ENCODE assay signal across 1 cellular context in the genomic region with DNA sequence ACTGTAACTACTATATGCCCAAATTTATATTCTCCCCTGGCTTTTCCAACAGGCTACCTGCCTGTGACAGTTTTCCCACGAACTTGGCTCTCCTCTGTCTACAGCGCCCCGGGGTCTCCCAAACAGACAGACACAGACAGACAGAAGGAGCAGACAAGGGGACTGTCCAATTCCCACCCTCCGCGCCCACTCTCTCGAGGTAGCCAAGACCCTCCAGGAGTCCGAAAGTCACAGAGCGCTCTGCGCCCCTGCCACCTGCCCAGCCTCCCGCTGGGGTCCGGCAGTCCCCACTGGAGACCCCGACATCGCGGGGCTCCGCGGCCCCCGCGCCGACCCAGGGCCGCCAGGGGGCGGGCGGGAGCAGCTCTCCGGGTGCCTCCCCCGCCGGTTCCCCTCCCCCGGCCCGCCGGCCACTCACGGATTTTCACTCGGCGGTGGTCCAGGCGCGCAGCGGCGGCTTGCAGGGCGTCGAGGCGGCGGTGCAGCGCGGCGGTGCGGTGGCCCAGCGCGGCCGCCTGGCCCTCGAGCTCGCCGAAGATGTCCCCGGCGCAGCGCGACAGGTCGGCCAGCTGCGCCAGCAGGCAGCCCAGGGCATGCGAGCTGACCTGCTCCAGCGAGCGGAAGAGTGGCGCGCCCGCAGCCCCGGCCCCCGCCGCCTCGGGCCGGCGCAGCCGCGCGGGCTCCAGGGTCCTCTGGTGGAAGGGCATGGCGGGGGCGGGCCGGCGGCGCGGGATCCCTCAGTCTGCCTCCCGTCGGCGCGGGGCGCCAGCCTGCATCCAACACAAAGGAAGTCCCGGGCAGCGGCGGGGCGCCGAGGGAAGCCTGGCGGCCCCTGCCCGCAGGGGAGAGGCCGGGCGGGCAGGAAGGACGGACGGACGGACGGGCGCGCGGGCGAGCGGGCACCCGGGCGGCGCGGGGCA.
TF ChIP-seq lines count a peak whose summit lies in the region.

No MANE protein-coding gene starts in this region.

TF ChIP-seq in H1, 55 proteins besides CTCF, POLR2A, EP300 and RAD21 (continued from another document):
- no peak for TF ChIP-seq EZH2 (IDR thresholded peaks at IDR 0.05; ENCODE audit: low read depth, low read length, severe bottlenecking)
- 0 out of 4 replicates have a peak, but pooled peaks of 1 of the 2 experiments have one; percentile 2 for TF ChIP-seq SIN3A (conservative IDR thresholded peaks at IDR 0.05 in 1 of 2, IDR thresholded peaks at IDR 0.05 in 1 of 2; ENCODE audit: low read depth in 1 of 2, low read length in 2 of 2)
- TF ChIP-seq HDAC2 (IDR thresholded peaks at IDR 0.05; ENCODE audit: borderline replicate concordance in 1 of 2, low read depth in 2 of 2, low read length in 2 of 2), result peak; percentile 72 to 94; a peak in 2 of 4 replicates
- TF ChIP-seq CEBPB (IDR thresholded peaks at IDR 0.05; ENCODE audit: low read depth, low read length), result no peak
- no peak for TF ChIP-seq E2F6 (IDR thresholded peaks at IDR 0.05)
- TF ChIP-seq RFX5 (IDR thresholded peaks at IDR 0.05; ENCODE audit: borderline replicate concordance, low read depth, low read length), result no peak
- no peak for TF ChIP-seq KDM5A (IDR thresholded peaks at IDR 0.05; ENCODE audit: low read length)
- TF ChIP-seq BACH1 (IDR thresholded peaks at IDR 0.05; ENCODE audit: low read length), result peak; percentile 88
- TF ChIP-seq CTBP2 (IDR thresholded peaks at IDR 0.05; ENCODE audit: borderline replicate concordance, insufficient read depth, insufficient read length, low read length), result peak; percentile 59
- no peak for TF ChIP-seq POU5F1 (IDR thresholded peaks at IDR 0.05; ENCODE audit: low read depth, low read length)
- no peak for TF ChIP-seq JUND (IDR thresholded peaks at IDR 0.05; ENCODE audit: low read length)
- no peak for TF ChIP-seq BCL11A (IDR thresholded peaks at IDR 0.05; ENCODE audit: low read depth in 2 of 2, low read length in 2 of 2)
- TF ChIP-seq NANOG (IDR thresholded peaks at IDR 0.05; ENCODE audit: insufficient read depth, low read depth, low read length, poor library complexity, severe bottlenecking), result no peak
- peak; percentile 62 for TF ChIP-seq KDM4A (IDR thresholded peaks at IDR 0.05; ENCODE audit: low read depth, low read length, severe bottlenecking)
- no peak for TF ChIP-seq RXRA (IDR thresholded peaks at IDR 0.05; ENCODE audit: insufficient read depth, low read depth, low read length)
- TF ChIP-seq ASH2L (IDR thresholded peaks at IDR 0.05; ENCODE audit: low read length), result peak; percentile 63
TF ChIP-seq in H1: peak in this region for 6.
